9 cellular contexts compared by ENCODE assay signal in the genomic region with DNA sequence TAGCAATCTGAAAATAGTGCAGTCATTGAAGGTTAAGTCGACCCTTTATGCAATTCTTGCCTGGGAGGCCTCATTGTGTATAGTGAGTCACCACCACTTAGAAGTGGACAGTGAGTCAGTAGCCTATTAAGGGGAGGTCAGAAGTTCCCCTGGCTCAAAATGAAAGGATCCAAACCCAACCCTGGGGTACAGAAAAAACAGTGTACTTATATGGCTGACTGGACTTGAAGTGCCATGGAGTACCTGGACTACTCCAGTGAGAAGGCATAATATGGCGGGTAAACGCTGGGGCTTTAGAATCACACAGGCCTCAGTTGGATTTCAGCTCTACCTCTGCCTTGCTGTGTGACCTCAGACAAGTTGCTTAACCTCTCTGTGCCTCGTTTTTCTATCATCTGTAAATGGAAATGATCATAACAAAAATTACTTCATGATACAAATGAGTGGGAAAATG. TPM values are rescaled to one million over a fixed set of nuclear protein-coding genes. Genes with fewer than 3 reads are reported as not detected.
A peak's percentile ranks its signal among the peaks of the same experiment; 100 is the strongest.
DNase-seq lines count a peak whose midpoint lies in the region; ATAC-seq and TF ChIP-seq lines count a peak whose summit lies in the region.
"Had no signal": no experiment of that assay in that cellular context is flagged by ENCODE, and none has a peak within 500 bp of the region (broad histone marks: within the 10 kb centered on the region; RNA-seq: fewer than 3 reads in every experiment).

No MANE protein-coding gene starts in this region.

- DNase-seq in activated CD8-positive, alpha-beta memory T cell treated with anti-CD3 and anti-CD28 coated beads for 24 hours: peak; percentile 63
- no peak for DNase-seq in activated CD8-positive, alpha-beta memory T cell treated with anti-CD3 and anti-CD28 coated beads, Interleukin-2, amount 50 U/mL, for 48 hours
- no peak for DNase-seq in activated T-cell treated with anti-CD3 and anti-CD28 coated beads, Interleukin-2, amount 50 U/mL, for 4 hours
- DNase-seq in iPS-NIHi11 (ENCODE audit: low spot score) (peak; percentile 22), tibial nerve (ENCODE audit: low spot score in 2 of 2) (peak in 1 of 2 donors; percentile 25), NCI-H1417 treated with DMSO at 0.1 percent for 48 hours (lab: John Stamatoyannopoulos, UW) (no peak), sciatic nerve (ENCODE audit: low spot score) (no peak)
- no peak for DNase-seq in activated T-helper 2 cell treated with anti-CD3 and anti-CD28 coated beads, Interferon-gamma antibody, Interleukin-2, Interleukin-4, amounts not matched to agents 10 μg/mL and 5 μg/mL and 100 μg/mL, durations not matched to agents 14 hours and 24 hours and 36 hours (ENCODE audit: low spot score)

- peak in 1 of 2 donors; percentile 66 for TF ChIP-seq EP300 in tibial nerve (IDR thresholded peaks at IDR 0.05)

- H3K9me3 Mint-ChIP-seq in activated T-cell treated with anti-CD3 and anti-CD28 coated beads, Interleukin-2, amount 50 U/mL, for 4 hours: no peaks in the 10 kb centered on the region
- no peaks in the 10 kb centered on the region for H3K9me3 Mint-ChIP-seq in activated T-helper 2 cell treated with anti-CD3 and anti-CD28 coated beads, Interferon-gamma antibody, Interleukin-2, Interleukin-4, amounts not matched to agents 10 μg/mL and 5 μg/mL and 100 μg/mL, durations not matched to agents 14 hours and 24 hours and 36 hours

- no peak overlapping the region for H3K27ac Mint-ChIP-seq in activated T-helper 2 cell treated with anti-CD3 and anti-CD28 coated beads, Interferon-gamma antibody, Interleukin-2, Interleukin-4, amounts not matched to agents 10 μg/mL and 5 μg/mL and 100 μg/mL, durations not matched to agents 14 hours and 24 hours and 36 hours

- 53 to 61% methylated on average over 4 of the region's 4 CpGs for WGBS in tibial nerve, 2 donors

- peaks cover 12% of the 10 kb centered on the region for H3K4me1 Mint-ChIP-seq in activated T-cell treated with anti-CD3 and anti-CD28 coated beads, Interleukin-2, amount 50 U/mL, for 4 hours (ENCODE audit: low read depth)
- peaks cover 32% of the 10 kb centered on the region for H3K4me1 Mint-ChIP-seq in activated T-helper 2 cell treated with anti-CD3 and anti-CD28 coated beads, Interferon-gamma antibody, Interleukin-2, Interleukin-4, amounts not matched to agents 10 μg/mL and 5 μg/mL and 100 μg/mL, durations not matched to agents 14 hours and 24 hours and 36 hours (ENCODE audit: low read depth)

- H3K4me3 Mint-ChIP-seq in activated T-cell treated with anti-CD3 and anti-CD28 coated beads, Interleukin-2, amount 50 U/mL, for 4 hours: peak overlapping the region; percentile 23
- H3K4me3 Mint-ChIP-seq in activated T-helper 2 cell treated with anti-CD3 and anti-CD28 coated beads, Interferon-gamma antibody, Interleukin-2, Interleukin-4, amounts not matched to agents 10 μg/mL and 5 μg/mL and 100 μg/mL, durations not matched to agents 14 hours and 24 hours and 36 hours (ENCODE audit: low read depth): no peak overlapping the region

- no peaks in the 10 kb centered on the region for H3K36me3 ChIP-seq in tibial nerve

- intact Hi-C loops in activated T-helper 2 cell treated with anti-CD3 and anti-CD28 coated beads, Interferon-gamma antibody, Interleukin-2, Interleukin-4, amounts not matched to agents 10 μg/mL and 5 μg/mL and 100 μg/mL, durations not matched to agents 14 hours and 24 hours and 36 hours (cut with micrococcal nuclease): no loop called here
- intact Hi-C loops in sciatic nerve (cut with DNase I): no loop called here

- no peak for TF ChIP-seq POLR2A in tibial nerve (IDR thresholded peaks at IDR 0.05)

- no peak for TF ChIP-seq CTCF in tibial nerve (IDR thresholded peaks at IDR 0.05)

- H3K4me1 ChIP-seq in tibial nerve: peaks cover 0 to 45% (median 20%) of the 10 kb centered on the region in 4 donors

- H3K27me3 Mint-ChIP-seq in activated T-cell treated with anti-CD3 and anti-CD28 coated beads, Interleukin-2, amount 50 U/mL, for 4 hours (ENCODE audit: low read depth): peaks cover 2% of the 10 kb centered on the region
- peaks cover 1% of the 10 kb centered on the region for H3K27me3 Mint-ChIP-seq in activated T-helper 2 cell treated with anti-CD3 and anti-CD28 coated beads, Interferon-gamma antibody, Interleukin-2, Interleukin-4, amounts not matched to agents 10 μg/mL and 5 μg/mL and 100 μg/mL, durations not matched to agents 14 hours and 24 hours and 36 hours (ENCODE audit: low read depth)

- no peak for ATAC-seq in activated T-cell treated with anti-CD3 and anti-CD28 coated beads, Interleukin-2, amount 50 U/mL, for 4 hours
- ATAC-seq in sciatic nerve: no peak
- ATAC-seq: body of pancreas had no signal

- H3K27me3 ChIP-seq in tibial nerve: no peaks in the 10 kb centered on the region
- H3K27me3 ChIP-seq: body of pancreas had no signal

- peak overlapping the region in 3 of 4 donors; percentile 63 to 96 (median 96) for H3K27ac ChIP-seq in tibial nerve

- no peaks in the 10 kb centered on the region for H3K9me3 ChIP-seq in tibial nerve
- H3K9me3 ChIP-seq: body of pancreas had no signal

- no peaks in the 10 kb centered on the region for H3K36me3 Mint-ChIP-seq in activated T-cell treated with anti-CD3 and anti-CD28 coated beads, Interleukin-2, amount 50 U/mL, for 4 hours (ENCODE audit: insufficient read depth)
- peaks cover 5% of the 10 kb centered on the region for H3K36me3 Mint-ChIP-seq in activated T-helper 2 cell treated with anti-CD3 and anti-CD28 coated beads, Interferon-gamma antibody, Interleukin-2, Interleukin-4, amounts not matched to agents 10 μg/mL and 5 μg/mL and 100 μg/mL, durations not matched to agents 14 hours and 24 hours and 36 hours (ENCODE audit: low read depth)

- no peak overlapping the region for H3K4me3 ChIP-seq in tibial nerve
- H3K4me3 ChIP-seq: body of pancreas had no signal

RNA-seq across cellular contexts. Expression of gene BCL9, which starts 2.2 kb away (rescaled TPM):
- total RNA-seq in activated T-cell treated with anti-CD3 and anti-CD28 coated beads, Interleukin-2, amount 50 U/mL, for 4 hours: 10 to 100 TPM; 31.2 to 43.1 (median 42.6) TPM
- total RNA-seq in tibial nerve: 10 to 100 TPM in 3 of 4 donors, 1 to 10 TPM in 1; 9.6 to 16.5 (median 11.4) TPM
- total RNA-seq in activated T-helper 2 cell treated with anti-CD3 and anti-CD28 coated beads, Interferon-gamma antibody, Interleukin-2, Interleukin-4, amounts not matched to agents 10 μg/mL and 5 μg/mL and 100 μg/mL, durations not matched to agents 14 hours and 24 hours and 36 hours: 26.6 and 29.7 TPM in 2 replicates
- 21.1 TPM for total RNA-seq in sciatic nerve

Comparison
In these comparisons a context has a peak if more than half of its experiments do, and no peak if none do; other contexts are left out.
1. DNase-seq: peak in activated CD8-positive, alpha-beta memory T cell treated with anti-CD3 and anti-CD28 coated beads for 24 hours (single experiment) and iPS-NIHi11 (single experiment); none in activated CD8-positive, alpha-beta memory T cell treated with anti-CD3 and anti-CD28 coated beads, Interleukin-2, amount 50 U/mL, for 48 hours (single experiment), activated T-cell treated with anti-CD3 and anti-CD28 coated beads, Interleukin-2, amount 50 U/mL, for 4 hours (single experiment), NCI-H1417 treated with DMSO at 0.1 percent for 48 hours (single experiment), activated T-helper 2 cell treated with anti-CD3 and anti-CD28 coated beads, Interferon-gamma antibody, Interleukin-2, Interleukin-4, amounts not matched to agents 10 μg/mL and 5 μg/mL and 100 μg/mL, durations not matched to agents 14 hours and 24 hours and 36 hours (single experiment) and sciatic nerve (single experiment).